In the genomic region with DNA sequence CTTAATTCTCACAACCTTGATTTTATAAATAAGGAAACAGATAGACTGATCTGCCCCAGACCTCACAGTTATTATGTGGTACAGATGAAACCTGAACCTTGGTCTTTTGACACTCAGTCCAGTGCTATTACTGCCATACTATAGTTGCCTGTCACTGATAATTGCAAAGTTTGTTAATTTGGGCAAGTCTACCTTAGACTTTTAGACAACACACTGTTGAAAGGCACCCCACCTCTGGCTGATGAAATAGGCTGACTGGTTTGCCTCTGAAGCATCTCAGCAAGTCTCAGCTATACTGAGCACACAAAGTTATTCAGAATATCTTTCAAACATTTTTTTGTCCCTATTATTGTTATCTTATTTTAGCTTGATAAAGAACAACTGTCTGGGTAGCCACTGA, we compare ENCODE assay signal across 19 cellular contexts. TPM values are rescaled to one million over a fixed set of nuclear protein-coding genes. Genes with fewer than 3 reads are reported as not detected.
DNase-seq lines count a peak whose midpoint lies in the region; ATAC-seq, FAIRE-seq and TF ChIP-seq lines count a peak whose summit lies in the region.
"Had no signal": no experiment of that assay in that cellular context is flagged by ENCODE, and none has a peak within 500 bp of the region (broad histone marks: within the 10 kb centered on the region; RNA-seq: fewer than 3 reads in every experiment).

No MANE protein-coding gene starts in this region.

- POLR2A ChIA-PET in K562 (lab: Yijun Ruan, JAX) = interaction anchor here (0.6 to 1.2 kb wide), 2 partner anchors 10 to 547 kb away, joined by 3 to 4 read pairs; no protein-coding TSS in a partner anchor

- H4K20me1 ChIP-seq in Karpas-422 (ENCODE audit: insufficient read depth, low read depth, low read length) (no peaks in the 10 kb centered on the region), K562 (replicated peaks; ENCODE audit: control insufficient read depth, insufficient read depth, low read length) (no peaks in the 10 kb centered on the region; the same call in 1 of the 2 replicates)

- no peaks in the 10 kb centered on the region for H3K9me2 ChIP-seq in Karpas-422 (replicated peaks; ENCODE audit: insufficient read depth, low read length)

- H3K9me1 ChIP-seq in K562 (ENCODE audit: control insufficient read depth, insufficient read depth, low read length) = no peaks in the 10 kb centered on the region

- CTCF ChIA-PET in K562 (lab: Yijun Ruan, JAX; ENCODE audit: low intra/inter-chr PET ratio) = no interaction called here

- DNase-seq in Karpas-422 (no peak), K562 (ENCODE audit: extremely low read depth in 1 of 4, low spot score in 3 of 4) (no peak), kidney (no peak), tibial nerve (ENCODE audit: low spot score in 2 of 2) (no peak), G401 (ENCODE audit: low spot score) (no peak)
- DNase-seq: activated effector memory CD4-positive, alpha-beta T cell treated with anti-CD3 and anti-CD28 coated beads, Interleukin-2, amount 50 U/mL, for 16 hours; foreskin keratinocyte; MM.1S; NCI-H1694; NCI-H345; SIG-M5; thyroid gland had no signal

- FAIRE-seq in K562 (lab: Jason Lieb, UNC) = no peak
- FAIRE-seq in kidney (lab: Jason Lieb, UNC) = no peak
- FAIRE-seq: H54 had no signal

- H3K27me3 ChIP-seq in Karpas-422 (ENCODE audit: low read length) (no peaks in the 10 kb centered on the region), K562 (ENCODE audit: control insufficient read depth in 2 of 2, insufficient read depth in 2 of 2, low read length in 2 of 2) (no peaks in the 10 kb centered on the region), skeletal muscle tissue (ENCODE audit: control insufficient read depth in 3 of 3, insufficient read depth in 3 of 3, low read length in 3 of 3) (no peaks in the 10 kb centered on the region), tibial nerve (no peaks in the 10 kb centered on the region)
- H3K27me3 ChIP-seq: foreskin keratinocyte, thyroid gland had no signal

- H3K9me3 ChIP-seq in Karpas-422 (ENCODE audit: low read length) = no peaks in the 10 kb centered on the region
- no peaks in the 10 kb centered on the region for H3K9me3 ChIP-seq in K562 (replicated peaks; ENCODE audit: control insufficient read depth, insufficient read depth, low read depth, low read length)
- H3K9me3 ChIP-seq in kidney (ENCODE audit: control insufficient read depth in 1 of 2, low read length in 2 of 2) = no peaks in the 10 kb centered on the region
- H3K9me3 ChIP-seq in skeletal muscle tissue (ENCODE audit: control insufficient read depth in 3 of 3, low read length in 3 of 3) = no peaks in the 10 kb centered on the region
- no peaks in the 10 kb centered on the region for H3K9me3 ChIP-seq in tibial nerve
- H3K9me3 ChIP-seq: thyroid gland had no signal

- no TSS peak for BruUV-seq in K562 (replicated peaks; lab: Mats Ljungman, UMichigan)

- H3K4me3 ChIP-seq in Karpas-422 (ENCODE audit: low read length) (no peak overlapping the region), K562 (no peak overlapping the region), kidney (ENCODE audit: low read length in 2 of 2) (no peak overlapping the region), skeletal muscle tissue (ENCODE audit: low read length in 3 of 3) (peak overlapping the region in 1 of 3 donors; percentile 11), tibial nerve (no peak overlapping the region)
- H3K4me3 ChIP-seq: lung, thyroid gland had no signal

- H2AFZ ChIP-seq in Karpas-422 (ENCODE audit: low read length) (no peak overlapping the region), K562 (ENCODE audit: low read depth, low read length) (no peak overlapping the region)

- intact Hi-C loops in K562 (cut with micrococcal nuclease) = no loop called here
- intact Hi-C loops in kidney (cut with DNase I) = no loop called here

- ATAC-seq in K562 (peak; percentile 71), HG02884 (IDR thresholded peaks at IDR 0.05; ENCODE audit: unreplicated experiment) (no peak)
- ATAC-seq: activated CD4-positive, CD25-positive, alpha-beta regulatory T cell treated with anti-CD3 and anti-CD28 coated beads, Interleukin-2, amount 50 U/mL, for 24 hours; foreskin keratinocyte; natural killer cell treated with Interleukin-12 subunit alpha and Interleukin-12 subunit beta and Interleukin-15 and Interleukin-18, amount 100 ng/mL, for 72 hours; stimulated activated memory B cell treated with anti-CD40 and anti-IgM and Interleukin-4, amounts not matched to agents 10 μg/mL and 1 μg/mL and 100 μg/mL, for 72 hours had no signal

- no peak for TF ChIP-seq RAD21 in K562 (CRISPR knock-in tag; conservative IDR thresholded peaks at IDR 0.05 in 1 of 2, IDR thresholded peaks at IDR 0.05 in 1 of 2)

- H3K79me2 ChIP-seq in Karpas-422 (ENCODE audit: low read length) = peaks cover 91% of the 10 kb centered on the region
- H3K79me2 ChIP-seq in K562 (ENCODE audit: control insufficient read depth, insufficient read depth, low read length) = peaks cover 77% of the 10 kb centered on the region

- H3K9ac ChIP-seq in Karpas-422 (ENCODE audit: low read length) (no peak overlapping the region), K562 (ENCODE audit: insufficient read depth in 1 of 2, low read depth in 2 of 2, low read length in 2 of 2) (no peak overlapping the region), kidney (ENCODE audit: low read length in 2 of 2) (no peak overlapping the region), skeletal muscle tissue (ENCODE audit: low read depth in 1 of 3, low read length in 3 of 3) (peak overlapping the region in 2 of 3 donors; percentile 24 to 52)

- in situ Hi-C loops in K562 (cut with MboI) = no loop called here
- in situ Hi-C loops in G401 (cut with HindIII; ENCODE audit: low sequenced_read_pairs) = no loop called here

- H3K36me3 ChIP-seq in Karpas-422 (ENCODE audit: insufficient read depth, low read length) = peaks cover 7% of the 10 kb centered on the region; the same call in 1 of the 2 replicates
- H3K36me3 ChIP-seq in K562 (ENCODE audit: control insufficient read depth, insufficient read depth, low read length) = peaks cover 17% of the 10 kb centered on the region; the same call in 2 of the 3 replicates
- peaks cover 0 to 3% of the 10 kb centered on the region in 2 donors for H3K36me3 ChIP-seq in kidney (ENCODE audit: control insufficient read depth in 1 of 2, insufficient read depth in 2 of 2, low read length in 2 of 2)
- H3K36me3 ChIP-seq in skeletal muscle tissue (ENCODE audit: control insufficient read depth in 3 of 3, insufficient read depth in 3 of 3, low read length in 3 of 3) = peaks cover 0 to 2% (median 0%) of the 10 kb centered on the region in 3 donors
- peaks cover 0 to 14% (median 0%) of the 10 kb centered on the region in 3 donors for H3K36me3 ChIP-seq in tibial nerve
- H3K36me3 ChIP-seq: thyroid gland had no signal

- TF ChIP-seq CTCF in K562 (IDR thresholded peaks at IDR 0.05 in 2 of 3, conservative IDR thresholded peaks at IDR 0.05 in 1 of 3; ENCODE audit: insufficient read depth in 2 of 3, low read depth in 1 of 3, low read length in 3 of 3) (no peak), kidney (IDR thresholded peaks at IDR 0.05; ENCODE audit: borderline replicate concordance, extremely low read depth, insufficient read depth) (no peak), tibial nerve (IDR thresholded peaks at IDR 0.05) (no peak)

- peak overlapping the region; percentile 54; the same call in 1 of the 2 replicates for H3K27ac ChIP-seq in Karpas-422 (ENCODE audit: low read length)
- no peak overlapping the region for H3K27ac ChIP-seq in K562 (ENCODE audit: extremely low read depth, low read depth, low read length)
- H3K27ac ChIP-seq in kidney (ENCODE audit: low read depth in 2 of 2, low read length in 2 of 2) = peak overlapping the region; percentile 18 to 20
- peak overlapping the region; percentile 69 for H3K27ac ChIP-seq in skeletal muscle tissue (ENCODE audit: low read depth, low read length)
- H3K27ac ChIP-seq in tibial nerve = peak overlapping the region in 2 of 4 donors; percentile 2 to 4
- H3K27ac ChIP-seq: foreskin keratinocyte, thyroid gland had no signal

- TF ChIP-seq EP300 in K562 (IDR thresholded peaks at IDR 0.05; ENCODE audit: low read length) (no peak), tibial nerve (IDR thresholded peaks at IDR 0.05) (no peak)

- H3K4me1 ChIP-seq in Karpas-422 (ENCODE audit: low read length) (peaks cover 8% of the 10 kb centered on the region), K562 (replicated peaks in 1 of 2; ENCODE audit: control insufficient read depth in 2 of 2, insufficient read depth in 2 of 2, low read length in 2 of 2) (peaks cover 0 to 4% of the 10 kb centered on the region in 2 experiments; a peak in 2 of 5 replicates), kidney (ENCODE audit: control insufficient read depth in 1 of 2, insufficient read depth in 1 of 2, low read depth in 1 of 2, low read length in 2 of 2) (peaks cover 6 to 16% of the 10 kb centered on the region in 2 donors), skeletal muscle tissue (ENCODE audit: control insufficient read depth in 3 of 3, insufficient read depth in 3 of 3, low read length in 3 of 3) (peaks cover 17 to 52% (median 35%) of the 10 kb centered on the region in 3 donors), tibial nerve (peaks cover 0 to 68% (median 9%) of the 10 kb centered on the region in 4 donors)

- H3K4me2 ChIP-seq in Karpas-422 (ENCODE audit: low read depth, low read length, poor library complexity, severe bottlenecking) = no peak overlapping the region
- no peak overlapping the region for H3K4me2 ChIP-seq in K562 (ENCODE audit: insufficient read depth, low read length)

- no peak for TF ChIP-seq POLR2A in K562 (conservative IDR thresholded peaks at IDR 0.05)
- TF ChIP-seq POLR2A in tibial nerve (IDR thresholded peaks at IDR 0.05) = no peak

RNA-seq across cellular contexts. Expression of gene MAP4, which starts 53.1 kb away (rescaled TPM):
- total RNA-seq in Karpas-422 (2014; rRNA removed; shearing (Covaris generic); ENCODE audit: low replicate concordance) = 45.6 and 47.4 TPM in 2 replicates
- total RNA-seq in K562 (2011; cell fraction: chromatin; rRNA removed; ENCODE audit: low replicate concordance) = 226 and 367 TPM in 2 replicates
- total RNA-seq in K562 (2011; cell fraction: nucleolus; rRNA removed) = 101 and 119 TPM in 2 replicates
- total RNA-seq in K562 (2011; cell fraction: nucleoplasm; rRNA removed) = 181 and 221 TPM in 2 replicates
- total RNA-seq in K562 (2014; rRNA removed) = 34.6 and 40.4 TPM in 2 replicates
- total RNA-seq in K562 (2014; rRNA removed; fragmentation: Illumina TruSeq; extraction: Trizol) = 36.8 and 43.5 TPM in 2 replicates
- 36.4 and 42.6 TPM in 2 replicates for total RNA-seq in K562 (2015; rRNA removed; fragmentation: Illumina TruSeq; extraction: Trizol)
- 127 and 141 TPM in 2 replicates for total RNA-seq in K562 (2021)
- polyA plus RNA-seq in K562 (2011; rRNA removed) = 37.5 and 84.6 TPM in 2 replicates
- polyA plus RNA-seq in K562 (2011; cell fraction: cytosol; rRNA removed) = 30.2 and 30.6 TPM in 2 replicates
- 121 and 136 TPM in 2 replicates for polyA plus RNA-seq in K562 (2011; cell fraction: nucleus; rRNA removed)
- 98.2 and 126 TPM in 2 replicates for polyA plus RNA-seq in K562 (2012)
- polyA plus RNA-seq in K562 (2014; fragmentation: Illumina TruSeq; extraction: Trizol) = 101 and 107 TPM in 2 replicates
- polyA plus RNA-seq in K562 (2014; fragmentation: Nextera tagmentation; extraction: Ambion mirVana) = 10 to 100 TPM; 13.3 to 28.4 TPM
- 47.5 and 60.3 TPM in 2 replicates for polyA plus RNA-seq in K562 (2014; rRNA removed)
- 58.4 and 87.1 TPM in 2 replicates for polyA minus RNA-seq in K562 (2011; rRNA and poly(A)+ RNA removed)
- 71.3 and 73.1 TPM in 2 replicates for polyA minus RNA-seq in K562 (2011; cell fraction: cytosol; rRNA and poly(A)+ RNA removed)
- 34.2 and 56.4 TPM in 2 replicates for polyA minus RNA-seq in K562 (2011; cell fraction: nucleus; rRNA and poly(A)+ RNA removed)
- total RNA-seq in kidney = 239 TPM
- 69.6 TPM for polyA plus RNA-seq in kidney (ENCODE audit: insufficient read depth, low read depth, low replicate concordance)
- total RNA-seq in skeletal muscle tissue = 106 TPM
- 100 to 1,000 TPM; 201 to 239 (median 231) TPM for total RNA-seq in tibial nerve
- 39.9 and 55.2 TPM in 2 replicates for total RNA-seq in G401 (2014; rRNA removed; shearing (Covaris generic))

Comparison
In these comparisons a context has a peak if more than half of its experiments do, and no peak if none do; other contexts are left out.
1. H3K9ac ChIP-seq: peak in skeletal muscle tissue (2 of 3); none in Karpas-422 (single experiment), K562 (0 of 2) and kidney (0 of 2).